In genomic region chr16:17224859-17225258, GRCh38 we compare ENCODE assay signal across 8 cellular contexts.
DNase-seq lines count a peak whose midpoint lies in the region; ATAC-seq lines count a peak whose summit lies in the region.

No MANE protein-coding gene starts in this region.

- H3K9me3 Mint-ChIP-seq in T-helper 2 cell treated with Interferon-gamma antibody and Interleukin-4, amounts not matched to agents 5 μg/mL and 100 μg/mL, for 36 hours = no peaks in the 10 kb centered on the region

- peak overlapping the region; percentile 12 for H3K4me3 Mint-ChIP-seq in T-helper 2 cell treated with Interferon-gamma antibody and Interleukin-4, amounts not matched to agents 5 μg/mL and 100 μg/mL, for 36 hours

- DNase-seq in activated CD4-positive, alpha-beta T cell treated with anti-CD3 and anti-CD28 coated beads for 48 hours = peak; percentile 7
- DNase-seq in activated CD4-positive, alpha-beta T cell treated with anti-CD3 and anti-CD28 coated beads for 4 hours = no peak
- peak; percentile 4 for DNase-seq in T-helper 2 cell treated with Interferon-gamma antibody and Interleukin-4, amounts not matched to agents 5 μg/mL and 100 μg/mL, for 36 hours (ENCODE audit: low spot score)
- DNase-seq in left ventricle myocardium superior (peak; percentile 56), stromal cell of bone marrow (ENCODE audit: low read depth) (peak; percentile 69)

- H3K36me3 Mint-ChIP-seq in T-helper 2 cell treated with Interferon-gamma antibody and Interleukin-4, amounts not matched to agents 5 μg/mL and 100 μg/mL, for 36 hours (ENCODE audit: low read depth) = peaks cover 18% of the 10 kb centered on the region

- H3K4me1 Mint-ChIP-seq in T-helper 2 cell treated with Interferon-gamma antibody and Interleukin-4, amounts not matched to agents 5 μg/mL and 100 μg/mL, for 36 hours (ENCODE audit: low read depth) = peaks cover 19% of the 10 kb centered on the region

- peak overlapping the region; percentile 16 for H3K27ac Mint-ChIP-seq in T-helper 2 cell treated with Interferon-gamma antibody and Interleukin-4, amounts not matched to agents 5 μg/mL and 100 μg/mL, for 36 hours

- ATAC-seq in left ventricle myocardium superior (peak; percentile 94), HG02840 (IDR thresholded peaks at IDR 0.05; ENCODE audit: low FRiP score, unreplicated experiment) (no peak), GM19351 (IDR thresholded peaks at IDR 0.05; ENCODE audit: unreplicated experiment) (no peak), HG03460 (IDR thresholded peaks at IDR 0.05; ENCODE audit: unreplicated experiment) (no peak)

- intact Hi-C loops in left ventricle myocardium superior (cut with micrococcal nuclease) = no loop called here

- no peaks in the 10 kb centered on the region for H3K27me3 Mint-ChIP-seq in T-helper 2 cell treated with Interferon-gamma antibody and Interleukin-4, amounts not matched to agents 5 μg/mL and 100 μg/mL, for 36 hours (ENCODE audit: low read depth)

Comparison
In these comparisons a context has a peak if more than half of its experiments do, and no peak if none do; other contexts are left out.
1. DNase-seq: peak in activated CD4-positive, alpha-beta T cell treated with anti-CD3 and anti-CD28 coated beads for 48 hours (single experiment), T-helper 2 cell treated with Interferon-gamma antibody and Interleukin-4, amounts not matched to agents 5 μg/mL and 100 μg/mL, for 36 hours (single experiment), left ventricle myocardium superior (single experiment) and stromal cell of bone marrow (single experiment); none in activated CD4-positive, alpha-beta T cell treated with anti-CD3 and anti-CD28 coated beads for 4 hours (0 of 2).